ENCODE assay signal across 8 cellular contexts in genomic region chr7:103279963-103280802, GRCh38. TPM values are rescaled to one million over a fixed set of nuclear protein-coding genes. Genes with fewer than 3 reads are reported as not detected.
A peak's percentile ranks its signal among the peaks of the same experiment; 100 is the strongest.
DNase-seq lines count a peak whose midpoint lies in the region; ATAC-seq and TF ChIP-seq lines count a peak whose summit lies in the region.
"Not testable (repeated sequence)": the region's sequence is repeated elsewhere in the genome, so short reads cannot be mapped to it uniquely, and the experiment has no call there.

No MANE protein-coding gene starts in this region.

- ATAC-seq in GM18511 (IDR thresholded peaks at IDR 0.05; ENCODE audit: unreplicated experiment), result peak; percentile 95
- peak; percentile 87 for ATAC-seq in HG02970 (IDR thresholded peaks at IDR 0.05; ENCODE audit: low FRiP score, unreplicated experiment)
- peak; percentile 93 to 96 for ATAC-seq in right cardiac atrium
- ATAC-seq in upper lobe of left lung (ENCODE audit: low FRiP score in 2 of 2), result peak; percentile 79 to 95

- intact Hi-C loops in ascending aorta (cut with DNase I); right cardiac atrium (cut with DNase I): not testable (repeated sequence)

- H3K9me3 ChIP-seq in ascending aorta; right cardiac atrium (ENCODE audit: control insufficient read depth, low read length); upper lobe of left lung: not testable (repeated sequence)

- H3K4me3 ChIP-seq in ascending aorta (peak overlapping the region; percentile 74 to 82), right cardiac atrium (ENCODE audit: low read length) (peak overlapping the region; percentile 59), upper lobe of left lung (peak overlapping the region; percentile 53 to 78 (median 66))

- H3K27me3 ChIP-seq in ascending aorta; right cardiac atrium (ENCODE audit: control insufficient read depth, insufficient read depth); upper lobe of left lung: not testable (repeated sequence)

- TF ChIP-seq CTCF in ascending aorta (IDR thresholded peaks at IDR 0.05), result not testable (repeated sequence)
- peak in 1 of 6 experiments; percentile 10 for TF ChIP-seq CTCF in upper lobe of left lung (IDR thresholded peaks at IDR 0.05)

- WGBS in right cardiac atrium, result under 1% methylated on average over 71 of the region's 71 CpGs
- WGBS in upper lobe of left lung, 2 donors, result 0% methylated on average over 26 to 27 of the region's 71 CpGs

- not testable (repeated sequence) for H3K4me1 ChIP-seq in ascending aorta; right cardiac atrium (ENCODE audit: control insufficient read depth, insufficient read depth, low read length)
- H3K4me1 ChIP-seq in upper lobe of left lung, result peaks cover 4 to 21% (median 12%) of the 10 kb centered on the region in 4 donors

- TF ChIP-seq POLR2A in upper lobe of left lung (IDR thresholded peaks at IDR 0.05), result not testable (repeated sequence)

- peak overlapping the region; percentile 6 to 49 for H3K27ac ChIP-seq in ascending aorta
- not testable (repeated sequence) for H3K27ac ChIP-seq in right cardiac atrium (ENCODE audit: low read length)
- H3K27ac ChIP-seq in upper lobe of left lung, result peak overlapping the region in 1 of 4 donors; percentile 14

- peak; percentile 57 for DNase-seq in NCI-H146 treated with DMSO at 0.1 percent for 48 hours (lab: John Stamatoyannopoulos, UW; ENCODE audit: unreplicated experiment)
- DNase-seq in T1000 (lab: John Stamatoyannopoulos, UW), result peak; percentile 71
- peak; percentile 19 to 85 for DNase-seq in ascending aorta (ENCODE audit: low spot score in 2 of 2)
- peak; percentile 71 to 91 (median 89) for DNase-seq in right cardiac atrium
- peak; percentile 77 for DNase-seq in putamen (ENCODE audit: low spot score)
- peak; percentile 66 to 94 for DNase-seq in upper lobe of left lung

- TF ChIP-seq EP300 in upper lobe of left lung (IDR thresholded peaks at IDR 0.05), result not testable (repeated sequence)

- H3K36me3 ChIP-seq in ascending aorta, upper lobe of left lung: not testable (repeated sequence)

RNA-seq across cellular contexts. Expression of gene PMPCB, which starts 17.1 kb away (rescaled TPM):
- total RNA-seq in ascending aorta (35.5 TPM), right cardiac atrium (10 to 100 TPM; 58.2 to 72.9 (median 59.6) TPM), upper lobe of left lung (10 to 100 TPM; 24.9 to 53.2 (median 41.8) TPM)
- 75.3 TPM for polyA plus RNA-seq in right cardiac atrium
